15 cellular contexts compared by ENCODE assay signal in genomic region chr19:31554360-31554759, GRCh38.
DNase-seq lines count a peak whose midpoint lies in the region; ATAC-seq and TF ChIP-seq lines count a peak whose summit lies in the region.
"Had no signal": no experiment of that assay in that cellular context is flagged by ENCODE, and none has a peak within 500 bp of the region (broad histone marks: within the 10 kb centered on the region; RNA-seq: fewer than 3 reads in every experiment).

No MANE protein-coding gene starts in this region.

- DNase-seq in GM23338 (ENCODE audit: low spot score) = no peak
- DNase-seq in colonic mucosa = no peak
- DNase-seq in mesendoderm = no peak
- peak; percentile 32 for DNase-seq in testis
- no peak for DNase-seq in GM13976 (ENCODE audit: low spot score)
- no peak for DNase-seq in mesenteric fat pad (ENCODE audit: low spot score)
- DNase-seq: AML-193; Caco-2; CD4-positive, alpha-beta T cell; GOT3; H9 had no signal

- H3K9ac ChIP-seq in colonic mucosa (ENCODE audit: low read depth in 2 of 2, low read length in 2 of 2) = no peak overlapping the region
- no peak overlapping the region for H3K9ac ChIP-seq in mesendoderm (ENCODE audit: low read length)

- ATAC-seq in GM23338 (no peak), HG03439 (IDR thresholded peaks at IDR 0.05; ENCODE audit: unreplicated experiment) (no peak)
- ATAC-seq: A549 had no signal

- TF ChIP-seq CTCF in GM23338 (conservative IDR thresholded peaks at IDR 0.05; ENCODE audit: low read depth in 2 of 2) (no peak), colonic mucosa (IDR thresholded peaks at IDR 0.05) (no peak), testis (IDR thresholded peaks at IDR 0.05) (no peak), GM13976 (IDR thresholded peaks at IDR 0.05; ENCODE audit: borderline replicate concordance, control extremely low read depth, extremely low read depth, insufficient read depth, missing control alignments) (no peak)

- no peak overlapping the region for H3K23ac ChIP-seq in mesendoderm (ENCODE audit: low read length)

- H2BK120ac ChIP-seq in mesendoderm (ENCODE audit: low read depth, low read length) = no peak overlapping the region

- H3K36me3 ChIP-seq in GM23338 (ENCODE audit: insufficient read depth) (no peaks in the 10 kb centered on the region), colonic mucosa (no peaks in the 10 kb centered on the region), mesendoderm (ENCODE audit: control insufficient read depth, insufficient read depth, low read length) (no peaks in the 10 kb centered on the region), testis (ENCODE audit: low read depth, missing control alignments) (no peaks in the 10 kb centered on the region)

- H4K5ac ChIP-seq in mesendoderm (ENCODE audit: low read length) = no peak overlapping the region

- WGBS in mesendoderm (ENCODE audit: extremely low coverage, insufficient coverage, low lambda C conversion rate) = no CpG with 5 or more reads among the region's 9 CpGs
- 45 to 56% methylated on average over 9 of the region's 9 CpGs for WGBS in testis, 2 donors

- H3K56ac ChIP-seq in mesendoderm (ENCODE audit: low read length) = peak overlapping the region; percentile 20

- H2AK5ac ChIP-seq in mesendoderm (ENCODE audit: low read length) = no peak overlapping the region

- no peak overlapping the region; the same call in 1 of the 2 replicates for H3K27ac Mint-ChIP-seq in GM23338
- H3K27ac Mint-ChIP-seq: CD4-positive, alpha-beta T cell; H9 had no signal

- no peak overlapping the region for H3K18ac ChIP-seq in mesendoderm (ENCODE audit: low read length)

- H3K4me3 ChIP-seq in GM23338 (no peak overlapping the region), colonic mucosa (no peak overlapping the region), mesendoderm (ENCODE audit: low read length) (no peak overlapping the region), testis (no peak overlapping the region)
- H3K4me3 ChIP-seq: A549 had no signal

- H3K36me3 Mint-ChIP-seq in GM23338 (ENCODE audit: low read depth) = no peaks in the 10 kb centered on the region

- peaks cover 20% of the 10 kb centered on the region for H3K9me3 Mint-ChIP-seq in GM23338
- H3K9me3 Mint-ChIP-seq: CD4-positive, alpha-beta T cell had no signal

- no peaks in the 10 kb centered on the region for H3K27me3 ChIP-seq in GM23338 (ENCODE audit: insufficient read depth)
- no peaks in the 10 kb centered on the region for H3K27me3 ChIP-seq in colonic mucosa
- no peaks in the 10 kb centered on the region for H3K27me3 ChIP-seq in mesendoderm (ENCODE audit: insufficient read depth, low read length, poor library complexity)
- no peaks in the 10 kb centered on the region for H3K27me3 ChIP-seq in testis

- H2AFZ ChIP-seq in GM23338 = peak overlapping the region; percentile 52; the same call in 1 of the 2 replicates

- H3K4me2 ChIP-seq in GM23338 (no peak overlapping the region), mesendoderm (ENCODE audit: low read length) (no peak overlapping the region)
- H3K4me2 ChIP-seq: A549 had no signal

- H3K27ac ChIP-seq in GM23338 (ENCODE audit: low read depth) (no peak overlapping the region), colonic mucosa (peak overlapping the region; percentile 17), mesendoderm (ENCODE audit: low read depth, low read length) (no peak overlapping the region), testis (peak overlapping the region in 1 of 2 donors; percentile 76)
- H3K27ac ChIP-seq: 22Rv1, A549, C4-2B had no signal

- in situ Hi-C loops in GM13976 (cut with MboI; ENCODE audit: low sequenced_read_pairs, unreplicated experiment) = no loop called here

- no peaks in the 10 kb centered on the region for H3K79me2 ChIP-seq in GM23338 (replicated peaks; ENCODE audit: insufficient read depth)
- no peaks in the 10 kb centered on the region for H3K79me2 ChIP-seq in mesendoderm (ENCODE audit: control insufficient read depth, insufficient read depth, low read length)

- no peak overlapping the region for H2BK5ac ChIP-seq in mesendoderm (ENCODE audit: low read length)

- no peak overlapping the region for H3K4me3 Mint-ChIP-seq in GM23338
- H3K4me3 Mint-ChIP-seq: CD4-positive, alpha-beta T cell had no signal

- H3K9me3 ChIP-seq in colonic mucosa = no peaks in the 10 kb centered on the region
- no peaks in the 10 kb centered on the region for H3K9me3 ChIP-seq in testis

- no peaks in the 10 kb centered on the region for H3K79me1 ChIP-seq in mesendoderm (ENCODE audit: low read length)

- H3K4me1 ChIP-seq in GM23338 (ENCODE audit: insufficient read depth) (no peaks in the 10 kb centered on the region; the same call in 1 of the 2 replicates), colonic mucosa (no peaks in the 10 kb centered on the region), mesendoderm (ENCODE audit: control insufficient read depth, low read depth, low read length) (peaks cover 2% of the 10 kb centered on the region), testis (no peaks in the 10 kb centered on the region)
- H3K4me1 ChIP-seq: A549, Caco-2 had no signal

- H3K9me2 ChIP-seq in GM23338 (ENCODE audit: insufficient read depth) = peaks cover 16% of the 10 kb centered on the region

- intact Hi-C loops in colonic mucosa (cut with DNase I) (no loop called here), testis (cut with DNase I; ENCODE audit: low total_unique reads) (no loop called here)

- H4K20me1 ChIP-seq in GM23338 (replicated peaks; ENCODE audit: insufficient read depth) = no peaks in the 10 kb centered on the region

- no peak overlapping the region for H2BK15ac ChIP-seq in mesendoderm (replicated peaks; ENCODE audit: low read depth)

- H3K4me1 Mint-ChIP-seq in GM23338 = peaks cover 8% of the 10 kb centered on the region

- H3F3A ChIP-seq in GM23338 (replicated peaks; ENCODE audit: low read depth) = no peaks in the 10 kb centered on the region

- TF ChIP-seq POLR2A in testis (IDR thresholded peaks at IDR 0.05) = no peak

- peaks cover 4% of the 10 kb centered on the region for H3K27me3 Mint-ChIP-seq in GM23338 (ENCODE audit: insufficient read depth, low read depth, poor library complexity)
- H3K27me3 Mint-ChIP-seq: CD4-positive, alpha-beta T cell had no signal

- no peak overlapping the region for H4K8ac ChIP-seq in mesendoderm (ENCODE audit: low read depth, low read length)

- H3K4ac ChIP-seq in mesendoderm (ENCODE audit: low read depth, low read length) = no peak overlapping the region

TF ChIP-seq in GM23338, 12 proteins besides CTCF, POLR2A, EP300 and RAD21:
- TF ChIP-seq ZNF331 (CRISPR knock-in tag; IDR thresholded peaks at IDR 0.05; ENCODE audit: low read depth) (no peak), NANOG (IDR thresholded peaks at IDR 0.05; ENCODE audit: borderline replicate concordance) (no peak), ETS1 (IDR thresholded peaks at IDR 0.05) (no peak), POLR2AphosphoS5 (IDR thresholded peaks at IDR 0.05; ENCODE audit: low read depth) (no peak), EZH2phosphoT487 (IDR thresholded peaks at IDR 0.05; ENCODE audit: unreplicated experiment) (no peak), ZNF114 (CRISPR knock-in tag; IDR thresholded peaks at IDR 0.05) (no peak)
TF ChIP-seq in GM23338: peak in this region for 0.
